ENCODE assay signal across 13 cellular contexts in genomic region chr11:12319734-12320387, GRCh38. TPM values are rescaled to one million over a fixed set of nuclear protein-coding genes. Genes with fewer than 3 reads are reported as not detected.
DNase-seq lines count a peak whose midpoint lies in the region; ATAC-seq and TF ChIP-seq lines count a peak whose summit lies in the region.
"Had no signal": no experiment of that assay in that cellular context is flagged by ENCODE, and none has a peak within 500 bp of the region (broad histone marks: within the 10 kb centered on the region; RNA-seq: fewer than 3 reads in every experiment).

No MANE protein-coding gene starts in this region.

- peaks cover 11% of the 10 kb centered on the region for H3K36me3 Mint-ChIP-seq in mesothelial cell of epicardium
- H3K36me3 Mint-ChIP-seq in activated naive CD8-positive, alpha-beta T cell treated with anti-CD3 and anti-CD28 coated beads, Interleukin-2, amount 50 U/mL, for 24 hours (ENCODE audit: low read depth): peaks cover 5% of the 10 kb centered on the region
- H3K36me3 Mint-ChIP-seq: CD8-positive, alpha-beta T cell had no signal

- H3K27me3 Mint-ChIP-seq in mesothelial cell of epicardium (ENCODE audit: low read depth): no peaks in the 10 kb centered on the region
- peaks cover 5% of the 10 kb centered on the region for H3K27me3 Mint-ChIP-seq in activated naive CD8-positive, alpha-beta T cell treated with anti-CD3 and anti-CD28 coated beads, Interleukin-2, amount 50 U/mL, for 24 hours

- H3K4me3 Mint-ChIP-seq in mesothelial cell of epicardium: peak overlapping the region; percentile 36
- H3K4me3 Mint-ChIP-seq in activated naive CD8-positive, alpha-beta T cell treated with anti-CD3 and anti-CD28 coated beads, Interleukin-2, amount 50 U/mL, for 24 hours: no peak overlapping the region
- H3K4me3 Mint-ChIP-seq: activated B cell treated with CpG ODN at 0.5 μM for 24 hours; CD8-positive, alpha-beta T cell; naive thymus-derived CD4-positive, alpha-beta T cell had no signal

- no peak for TF ChIP-seq CTCF in mesothelial cell of epicardium (IDR thresholded peaks at IDR 0.05; ENCODE audit: unreplicated experiment)

- H3K9me3 Mint-ChIP-seq in mesothelial cell of epicardium: peaks cover 17% of the 10 kb centered on the region
- H3K9me3 Mint-ChIP-seq in activated naive CD8-positive, alpha-beta T cell treated with anti-CD3 and anti-CD28 coated beads, Interleukin-2, amount 50 U/mL, for 24 hours: peaks cover 24% of the 10 kb centered on the region

- H3K4me1 Mint-ChIP-seq in mesothelial cell of epicardium: peaks cover 38% of the 10 kb centered on the region
- no peaks in the 10 kb centered on the region for H3K4me1 Mint-ChIP-seq in activated naive CD8-positive, alpha-beta T cell treated with anti-CD3 and anti-CD28 coated beads, Interleukin-2, amount 50 U/mL, for 24 hours
- H3K4me1 Mint-ChIP-seq: activated B cell treated with CpG ODN at 0.5 μM for 24 hours had no signal

- peak overlapping the region; percentile 96 for H3K27ac Mint-ChIP-seq in mesothelial cell of epicardium
- no peak overlapping the region for H3K27ac Mint-ChIP-seq in activated naive CD8-positive, alpha-beta T cell treated with anti-CD3 and anti-CD28 coated beads, Interleukin-2, amount 50 U/mL, for 24 hours
- H3K27ac Mint-ChIP-seq: activated B cell treated with CpG ODN at 0.5 μM for 24 hours; CD8-positive, alpha-beta T cell; naive thymus-derived CD4-positive, alpha-beta T cell had no signal

- peak; percentile 83 for DNase-seq in DMS79 (lab: John Stamatoyannopoulos, UW)
- peak; percentile 87 for DNase-seq in NCI-H1092 (lab: John Stamatoyannopoulos, UW)
- peak; percentile 87 for DNase-seq in NCI-H748 treated with DMSO at 0.1 percent for 48 hours (lab: John Stamatoyannopoulos, UW)
- no peak for DNase-seq in mesothelial cell of epicardium (ENCODE audit: low spot score in 2 of 2, unreplicated experiment in 2 of 2)
- no peak for DNase-seq in LoVo (ENCODE audit: low spot score)
- no peak for DNase-seq in HuH-7 (ENCODE audit: low spot score)
- no peak for DNase-seq in activated naive CD8-positive, alpha-beta T cell treated with anti-CD3 and anti-CD28 coated beads, Interleukin-2, amount 50 U/mL, for 24 hours
- DNase-seq: activated B cell treated with CpG ODN at 0.5 μM for 24 hours; activated T-cell treated with anti-CD3 and anti-CD28 coated beads, Interleukin-2, amount 50 U/mL, for 1 hour; CD8-positive, alpha-beta T cell; dermis blood vessel endothelial cell; naive thymus-derived CD4-positive, alpha-beta T cell had no signal

- ATAC-seq in HG03025 (IDR thresholded peaks at IDR 0.05; ENCODE audit: low FRiP score, unreplicated experiment): no peak
- no peak for ATAC-seq in activated naive CD8-positive, alpha-beta T cell treated with anti-CD3 and anti-CD28 coated beads, Interleukin-2, amount 50 U/mL, for 24 hours
- ATAC-seq: CD8-positive, alpha-beta T cell; naive thymus-derived CD4-positive, alpha-beta T cell had no signal

RNA-seq across cellular contexts. Expression of gene PARVA, which starts 57.5 kb away (rescaled TPM):
- 77.1 to 78.3 TPM (median 78.2 TPM) in 3 replicates for total RNA-seq in mesothelial cell of epicardium
- total RNA-seq: activated B cell treated with CpG ODN at 0.5 μM for 24 hours had no signal

Comparison
In these comparisons a context has a peak if more than half of its experiments do, and no peak if none do; other contexts are left out.
1. DNase-seq: peak in DMS79 (single experiment), NCI-H1092 (single experiment) and NCI-H748 treated with DMSO at 0.1 percent for 48 hours (single experiment); none in mesothelial cell of epicardium (0 of 2), LoVo (single experiment), HuH-7 (single experiment) and activated naive CD8-positive, alpha-beta T cell treated with anti-CD3 and anti-CD28 coated beads, Interleukin-2, amount 50 U/mL, for 24 hours (single experiment).